Comparison of ENCODE assay signal across 11 cellular contexts in genomic region chr6:44076366-44077200, GRCh38. TPM values are rescaled to one million over a fixed set of nuclear protein-coding genes. Genes with fewer than 3 reads are reported as not detected.
DNase-seq lines count a peak whose midpoint lies in the region; ATAC-seq, FAIRE-seq and TF ChIP-seq lines count a peak whose summit lies in the region.
"Had no signal": no experiment of that assay in that cellular context is flagged by ENCODE, and none has a peak within 500 bp of the region (broad histone marks: within the 10 kb centered on the region; RNA-seq: fewer than 3 reads in every experiment).

No MANE protein-coding gene starts in this region.

- CTCF ChIA-PET in A549 (lab: Yijun Ruan, JAX): interaction anchor here (1.2 to 14.0 kb wide), 7 partner anchors 17 to 315 kb away, joined by 3 to 235 read pairs (median 49); partner anchors contain the start of gene VEGFA

- no peak overlapping the region for H3K4me3 ChIP-seq in A549

- POLR2A ChIA-PET in A549 (lab: Yijun Ruan, JAX): no interaction called here

- H3K27ac ChIP-seq in A549: peak overlapping the region; percentile 87 to 97; a peak in 4 of 6 replicates

- ATAC-seq in A549: no peak
- peak; percentile 24 for ATAC-seq in HG03045 (IDR thresholded peaks at IDR 0.05; ENCODE audit: unreplicated experiment)
- no peak for ATAC-seq in HG03378 (IDR thresholded peaks at IDR 0.05; ENCODE audit: unreplicated experiment)
- ATAC-seq: activated CD4-positive, CD25-positive, alpha-beta regulatory T cell treated with anti-CD3 and anti-CD28 coated beads, Interleukin-2, amount 50 U/mL, for 24 hours had no signal

- TF ChIP-seq CTCF in A549 (IDR thresholded peaks at IDR 0.05): no peak

- WGBS in A549 (ENCODE audit: missing lambda C conversion rate): 85% methylated on average over 12 of the region's 48 CpGs

- TF ChIP-seq RAD21 in A549 (conservative IDR thresholded peaks at IDR 0.05 in 1 of 2, IDR thresholded peaks at IDR 0.05 in 1 of 2): no peak

- no peaks in the 10 kb centered on the region for H3K9me3 ChIP-seq in A549

- no peak overlapping the region for H3K4me2 ChIP-seq in A549

- FAIRE-seq in A549 (lab: Jason Lieb, UNC): no peak

- TF ChIP-seq EP300 in A549 (IDR thresholded peaks at IDR 0.05): no peak

- peaks cover 37% of the 10 kb centered on the region for H3K4me1 ChIP-seq in A549

- TF ChIP-seq POLR2A in A549 (IDR thresholded peaks at IDR 0.05; ENCODE audit: low read length): no peak

- DNase-seq in A549 (ENCODE audit: low read depth in 1 of 2, low spot score in 1 of 2) (no peak), ecto neural progenitor cell (ENCODE audit: low spot score) (peak; percentile 60), medulla oblongata (ENCODE audit: extremely low spot score) (peak; percentile 68), LoVo (ENCODE audit: low spot score) (no peak), NCI-H128 (lab: John Stamatoyannopoulos, UW; ENCODE audit: unreplicated experiment) (no peak), SIG-M5 (lab: John Stamatoyannopoulos, UW) (no peak)
- DNase-seq: cortex of kidney, NCI-H510A had no signal

TF ChIP-seq in A549, 52 proteins besides CTCF, POLR2A, EP300 and RAD21:
- TF ChIP-seq GATA3 (IDR thresholded peaks at IDR 0.05; ENCODE audit: borderline replicate concordance): no peak
- TF ChIP-seq ZSCAN20 (CRISPR knock-in tag; IDR thresholded peaks at IDR 0.05): no peak
- no peak for TF ChIP-seq HOXA7 (CRISPR knock-in tag; IDR thresholded peaks at IDR 0.05)
- no peak for TF ChIP-seq PHF8 (IDR thresholded peaks at IDR 0.05; ENCODE audit: borderline replicate concordance, low read depth)
- no peak for TF ChIP-seq HEYL (CRISPR knock-in tag; IDR thresholded peaks at IDR 0.05)
- TF ChIP-seq NFE2L2 (conservative IDR thresholded peaks at IDR 0.05; ENCODE audit: low read length): no peak
- TF ChIP-seq SREBF2 (IDR thresholded peaks at IDR 0.05): no peak
- no peak for TF ChIP-seq FOXS1 (CRISPR knock-in tag; IDR thresholded peaks at IDR 0.05)
- no peak for TF ChIP-seq ZFP36 (IDR thresholded peaks at IDR 0.05; ENCODE audit: borderline replicate concordance, partially characterized antibody)
- TF ChIP-seq BCL3 (IDR thresholded peaks at IDR 0.05): no peak
- no peak for TF ChIP-seq CEBPB (IDR thresholded peaks at IDR 0.05)
- TF ChIP-seq ESRRA (IDR thresholded peaks at IDR 0.05; ENCODE audit: borderline replicate concordance, low read length): no peak
- TF ChIP-seq RARB (CRISPR knock-in tag; IDR thresholded peaks at IDR 0.05): no peak
- no peak for TF ChIP-seq PBX3 (IDR thresholded peaks at IDR 0.05)
- TF ChIP-seq MAFK (IDR thresholded peaks at IDR 0.05; ENCODE audit: partially characterized antibody): no peak
- no peak for TF ChIP-seq TP53 (CRISPR knock-in tag; IDR thresholded peaks at IDR 0.05)
- no peak for TF ChIP-seq RNF2 (IDR thresholded peaks at IDR 0.05; ENCODE audit: borderline replicate concordance, low read depth)
- no peak for TF ChIP-seq MAZ (IDR thresholded peaks at IDR 0.05; ENCODE audit: borderline replicate concordance, low read depth, low read length)
- no peak for TF ChIP-seq NPAS2 (CRISPR knock-in tag; IDR thresholded peaks at IDR 0.05; ENCODE audit: borderline replicate concordance)
TF ChIP-seq in A549: peak in this region for 0.

RNA-seq across cellular contexts. Expression of gene MRPL14, which starts 50.7 kb away (rescaled TPM):
- polyA plus RNA-seq in A549 (2011; rRNA removed) (47.1 and 48.2 TPM in 2 replicates), A549 (2017; fragmentation: RNase III; extraction: RNeasy Plus Mini Kit Qiagen cat#74134 plus additional on column Dnase treatment) (55.3 to 56.5 TPM (median 56.3 TPM) in 3 replicates)
- polyA plus RNA-seq in A549 (2012; cell fraction: cytosol; rRNA removed): 108 and 113 TPM in 2 replicates
- 49.1 and 67.3 TPM in 2 replicates for polyA plus RNA-seq in A549 (2012; cell fraction: nucleus; rRNA removed)
- 17.1 and 19.3 TPM in 2 replicates for polyA minus RNA-seq in A549 (2011; rRNA and poly(A)+ RNA removed)

RNA-seq across cellular contexts. Expression of gene TMEM63B, which starts 50.8 kb away (rescaled TPM):
- polyA plus RNA-seq in A549 (2011; rRNA removed) (24.0 and 25.4 TPM in 2 replicates), A549 (2017; fragmentation: RNase III; extraction: RNeasy Plus Mini Kit Qiagen cat#74134 plus additional on column Dnase treatment) (18.3 to 22.2 TPM (median 21.6 TPM) in 3 replicates)
- polyA plus RNA-seq in A549 (2012; cell fraction: cytosol; rRNA removed): 26.0 and 33.3 TPM in 2 replicates
- 50.9 and 59.9 TPM in 2 replicates for polyA plus RNA-seq in A549 (2012; cell fraction: nucleus; rRNA removed)
- polyA minus RNA-seq in A549 (2011; rRNA and poly(A)+ RNA removed): 32.9 and 44.4 TPM in 2 replicates

Comparison
In these comparisons a context has a peak if more than half of its experiments do, and no peak if none do; other contexts are left out.
1. DNase-seq: peak in ecto neural progenitor cell (single experiment) and medulla oblongata (single experiment); none in A549 (0 of 2), LoVo (single experiment), NCI-H128 (single experiment) and SIG-M5 (single experiment).